In genomic region chr5:1473746-1474145, GRCh38 we compare ENCODE assay signal across 18 cellular contexts. TPM values are rescaled to one million over a fixed set of nuclear protein-coding genes. Genes with fewer than 3 reads are reported as not detected.
A peak's percentile ranks its signal among the peaks of the same experiment; 100 is the strongest.
DNase-seq lines count a peak whose midpoint lies in the region; ATAC-seq, FAIRE-seq and TF ChIP-seq lines count a peak whose summit lies in the region.
"Had no signal": no experiment of that assay in that cellular context is flagged by ENCODE, and none has a peak within 500 bp of the region (broad histone marks: within the 10 kb centered on the region; RNA-seq: fewer than 3 reads in every experiment).

No MANE protein-coding gene starts in this region.

- BruUV-seq in GM12878 (replicated peaks; lab: Mats Ljungman, UMichigan), result TSS peak; percentile 25

- no peak overlapping the region for H3K9ac ChIP-seq in GM12878 (ENCODE audit: control insufficient read depth, insufficient read depth, low read length)

- H3K9me3 ChIP-seq in right atrium auricular region (no peaks in the 10 kb centered on the region), GM12878 (replicated peaks; ENCODE audit: control insufficient read depth, insufficient read depth, low read length) (no peaks in the 10 kb centered on the region), sigmoid colon (no peaks in the 10 kb centered on the region), SJCRH30 (replicated peaks) (no peaks in the 10 kb centered on the region)

- ATAC-seq in Right ventricle myocardium superior (ENCODE audit: poor library complexity) (no peak), GM12878 (no peak)
- ATAC-seq: HCT116 had no signal

- TF ChIP-seq POLR2A in GM12878 (IDR thresholded peaks at IDR 0.05; ENCODE audit: low read depth, low read length), result no peak
- TF ChIP-seq POLR2A in sigmoid colon (IDR thresholded peaks at IDR 0.05), result no peak

- no peak overlapping the region for H3K4me2 ChIP-seq in GM12878 (ENCODE audit: control insufficient read depth, insufficient read depth)

- FAIRE-seq in GM12878 (lab: Jason Lieb, UNC), result no peak
- FAIRE-seq: G401.6 had no signal

- RAD21 ChIA-PET in GM12878 (lab: Charles Lee; ENCODE audit: unreplicated experiment), result no interaction called here

- TF ChIP-seq CTCF in right atrium auricular region (IDR thresholded peaks at IDR 0.05), result no peak
- TF ChIP-seq CTCF in GM12865 (IDR thresholded peaks at IDR 0.05; ENCODE audit: insufficient read depth, low read depth, low read length, missing control alignments), result no peak
- no peak for TF ChIP-seq CTCF in GM12878 (IDR thresholded peaks at IDR 0.05 in 2 of 3, conservative IDR thresholded peaks at IDR 0.05 in 1 of 3; ENCODE audit: control insufficient read depth in 2 of 3, extremely low read depth in 1 of 3, insufficient read depth in 1 of 3, low read depth in 3 of 3, low read length in 3 of 3)
- TF ChIP-seq CTCF in sigmoid colon (IDR thresholded peaks at IDR 0.05), result no peak

- intact Hi-C loops in Right ventricle myocardium superior (cut with DNase I) (loop anchor here (10.0 kb wide), 1 partner anchor 171 kb away; no protein-coding TSS in a partner anchor), GM12878 (cut with micrococcal nuclease; ENCODE audit: unreplicated experiment) (no loop called here), sigmoid colon (cut with DNase I) (no loop called here)

- H3K4me3 ChIP-seq in right atrium auricular region (no peak overlapping the region), GM12865 (ENCODE audit: low read depth, low read length) (no peak overlapping the region), GM12878 (no peak overlapping the region), sigmoid colon (no peak overlapping the region), SJCRH30 (no peak overlapping the region)

- DNase-seq in Right ventricle myocardium superior (peak; percentile 6), right atrium auricular region (ENCODE audit: low spot score) (no peak), GM12865 (ENCODE audit: low read depth) (peak; percentile 2), GM12878 (ENCODE audit: low read depth, low spot score) (no peak), sigmoid colon (peak; percentile 49), SJCRH30 (no peak), DMS53 (lab: John Stamatoyannopoulos, UW) (no peak)
- DNase-seq: ACHN; C1 segment of cervical spinal cord; CD4-positive, alpha-beta memory T cell; DMS79 treated with DMSO at 0.1 percent for 48 hours; EL; IMR-90 had no signal

- WGBS in GM12878 (ENCODE audit: insufficient coverage, insufficient replicate concordance, low lambda C conversion rate, missing lambda C conversion rate), result 94% methylated on average over 12 of the region's 12 CpGs
- WGBS in sigmoid colon, 2 donors, result 96 to 97% methylated on average over 12 of the region's 12 CpGs

- no peaks in the 10 kb centered on the region for H3K79me2 ChIP-seq in GM12878 (ENCODE audit: control insufficient read depth, insufficient read depth, low read length)

- in situ Hi-C loops in GM12878 (cut with MboI), result no loop called here

- SMC1A ChIA-PET in GM12878 (lab: Charles Lee; ENCODE audit: uncharacterized antibody, unreplicated experiment), result interaction anchor here (1.0 kb wide), 1 partner anchor 18 kb away, joined by 3 read pairs; no protein-coding TSS in a partner anchor

- no peak overlapping the region for H2AFZ ChIP-seq in GM12878 (ENCODE audit: control insufficient read depth, low read depth, low read length)

- H3K36me3 ChIP-seq in right atrium auricular region (peaks cover 25% of the 10 kb centered on the region), GM12878 (ENCODE audit: control insufficient read depth in 2 of 2, insufficient read depth in 2 of 2, low read length in 1 of 2) (peaks cover 22 to 59% of the 10 kb centered on the region in 2 experiments), sigmoid colon (peaks cover 3 to 64% (median 14%) of the 10 kb centered on the region in 4 donors), SJCRH30 (no peaks in the 10 kb centered on the region)

- TF ChIP-seq RAD21 in GM12878 (IDR thresholded peaks at IDR 0.05; ENCODE audit: insufficient read depth, low read depth, low read length), result no peak

- POLR2A ChIA-PET in GM12878 (lab: Charles Lee), result interaction anchor here (1.0 kb wide), 1 partner anchor 15 kb away, joined by 3 read pairs; no protein-coding TSS in a partner anchor

- no peaks in the 10 kb centered on the region for H4K20me1 ChIP-seq in GM12878 (ENCODE audit: control insufficient read depth, insufficient read depth)

- TF ChIP-seq EP300 in GM12878 (IDR thresholded peaks at IDR 0.05; ENCODE audit: borderline replicate concordance in 1 of 2, control insufficient read depth in 1 of 2, low read depth in 2 of 2, low read length in 2 of 2), result no peak
- no peak for TF ChIP-seq EP300 in sigmoid colon (IDR thresholded peaks at IDR 0.05)

- H3K4me1 ChIP-seq in right atrium auricular region, result no peaks in the 10 kb centered on the region
- H3K4me1 ChIP-seq in GM12878 (ENCODE audit: control insufficient read depth, insufficient read depth, low read length), result no peaks in the 10 kb centered on the region
- H3K4me1 ChIP-seq in sigmoid colon, result no peaks in the 10 kb centered on the region
- H3K4me1 ChIP-seq in SJCRH30, result no peaks in the 10 kb centered on the region

- CTCF ChIA-PET in GM12878 (lab: Yijun Ruan, JAX), result interaction anchor here (1.4 kb wide), 1 partner anchor 171 kb away, joined by 4 read pairs; no protein-coding TSS in a partner anchor

- H3K27me3 ChIP-seq in right atrium auricular region (no peaks in the 10 kb centered on the region), GM12878 (replicated peaks in 1 of 2; ENCODE audit: control insufficient read depth in 2 of 2, insufficient read depth in 2 of 2, low read length in 1 of 2) (no peaks in the 10 kb centered on the region), sigmoid colon (no peaks in the 10 kb centered on the region), SJCRH30 (no peaks in the 10 kb centered on the region)

- H3K27ac ChIP-seq in right atrium auricular region (no peak overlapping the region), GM12878 (ENCODE audit: control insufficient read depth, insufficient read depth) (no peak overlapping the region), sigmoid colon (no peak overlapping the region), SJCRH30 (no peak overlapping the region)

TF ChIP-seq in GM12878, 131 proteins besides CTCF, POLR2A, EP300 and RAD21 (continues in another document):
- TF ChIP-seq BACH1 (IDR thresholded peaks at IDR 0.05; ENCODE audit: borderline replicate concordance) (no peak), PML (IDR thresholded peaks at IDR 0.05; ENCODE audit: low read length) (no peak), YBX1 (IDR thresholded peaks at IDR 0.05) (no peak), STAT1 (conservative IDR thresholded peaks at IDR 0.05) (no peak)

RNA-seq across cellular contexts. Expression of gene SLC6A3, which starts 28.5 kb away (rescaled TPM):
- total RNA-seq in Right ventricle myocardium superior (not detected), right atrium auricular region (under 1 TPM in 1 of 2 donors, not detected in 1; 0.16 TPM), GM12878 (2014; rRNA removed) (not detected in 2 replicates), GM12878 (2014; rRNA removed; fragmentation: Illumina TruSeq; extraction: Trizol) (not detected in 2 replicates), GM12878 (2021) (not detected in 2 replicates), sigmoid colon (not detected)
- not detected in 2 replicates for total RNA-seq in GM12878 (2013; cell fraction: nucleolus; rRNA removed)
- polyA plus RNA-seq in GM12878 (2011; ENCODE audit: low read depth), result not detected
- polyA plus RNA-seq in GM12878 (2011; rRNA removed) (0.01 TPM in 1 of 2 replicates, not detected in the other), GM12878 (2014; fragmentation: Illumina TruSeq; extraction: Trizol) (not detected in 2 replicates), GM12878 (2014; fragmentation: Nextera tagmentation; extraction: Ambion mirVana) (not detected), GM12878 (2014; rRNA removed) (not detected in 2 replicates), GM12878 (2016; fragmentation: Nextera tagmentation; extraction: Ambion mirVana) (not detected), sigmoid colon (under 1 TPM in 1 of 3 donors, not detected in 2; 0.06 TPM)
- 0.05 TPM in 1 of 2 replicates, not detected in the other for polyA plus RNA-seq in GM12878 (2011; cell fraction: cytosol; rRNA removed)
- not detected in 2 replicates for polyA plus RNA-seq in GM12878 (2011; cell fraction: nucleus; rRNA removed)
- 0.07 and 0.18 TPM in 2 replicates for polyA plus RNA-seq in GM12878 (2012)
- polyA minus RNA-seq in GM12878 (2011; rRNA and poly(A)+ RNA removed), result not detected in 2 replicates
- polyA minus RNA-seq in GM12878 (2011; cell fraction: cytosol; rRNA and poly(A)+ RNA removed), result not detected in 2 replicates
- not detected in 2 replicates for polyA minus RNA-seq in GM12878 (2011; cell fraction: nucleus; rRNA and poly(A)+ RNA removed)
- 0.04 and 0.23 TPM in 2 replicates for total RNA-seq in SJCRH30 (2014; rRNA removed; shearing (Covaris generic))
- total RNA-seq: A172; CD4-positive, alpha-beta memory T cell; H4; HT-29; IMR-90 had no signal
- polyA plus RNA-seq: CD4-positive, alpha-beta memory T cell; IMR-90 had no signal

RNA-seq across cellular contexts. Expression of gene LPCAT1, which starts 50.0 kb away (rescaled TPM):
- total RNA-seq in Right ventricle myocardium superior, result 11.5 TPM
- 10 to 100 TPM; 13.2 to 18.1 TPM for total RNA-seq in right atrium auricular region
- 365 and 373 TPM in 2 replicates for total RNA-seq in GM12878 (2013; cell fraction: nucleolus; rRNA removed)
- total RNA-seq in GM12878 (2014; rRNA removed), result 67.6 and 74.7 TPM in 2 replicates
- 58.9 and 59.4 TPM in 2 replicates for total RNA-seq in GM12878 (2014; rRNA removed; fragmentation: Illumina TruSeq; extraction: Trizol)
- total RNA-seq in GM12878 (2021), result 109 TPM in 2 replicates
- 26.1 TPM for polyA plus RNA-seq in GM12878 (2011; ENCODE audit: low read depth)
- polyA plus RNA-seq in GM12878 (2011; rRNA removed), result 63.6 and 70.6 TPM in 2 replicates
- polyA plus RNA-seq in GM12878 (2011; cell fraction: cytosol; rRNA removed), result 70.3 and 92.5 TPM in 2 replicates
- polyA plus RNA-seq in GM12878 (2011; cell fraction: nucleus; rRNA removed), result 197 and 246 TPM in 2 replicates
- 41.3 and 58.7 TPM in 2 replicates for polyA plus RNA-seq in GM12878 (2012)
- polyA plus RNA-seq in GM12878 (2014; fragmentation: Illumina TruSeq; extraction: Trizol), result 84.5 and 93.5 TPM in 2 replicates
- 1 to 10 TPM; 2.3 to 7.0 TPM for polyA plus RNA-seq in GM12878 (2014; fragmentation: Nextera tagmentation; extraction: Ambion mirVana)
- polyA plus RNA-seq in GM12878 (2014; rRNA removed), result 94.1 and 94.8 TPM in 2 replicates
- polyA plus RNA-seq in GM12878 (2016; fragmentation: Nextera tagmentation; extraction: Ambion mirVana), result 10 to 100 TPM; 60.2 to 82.4 TPM
- 43.1 and 54.4 TPM in 2 replicates for polyA minus RNA-seq in GM12878 (2011; rRNA and poly(A)+ RNA removed)
- 25.0 and 34.6 TPM in 2 replicates for polyA minus RNA-seq in GM12878 (2011; cell fraction: cytosol; rRNA and poly(A)+ RNA removed)
- 71.8 and 93.6 TPM in 2 replicates for polyA minus RNA-seq in GM12878 (2011; cell fraction: nucleus; rRNA and poly(A)+ RNA removed)
- 10 to 100 TPM; 20.6 to 24.3 (median 22.3) TPM for total RNA-seq in sigmoid colon
- 10 to 100 TPM in 1 of 3 donors, 1 to 10 TPM in 2; 4.2 to 35.1 (median 7.8) TPM for polyA plus RNA-seq in sigmoid colon
- total RNA-seq in SJCRH30 (2014; rRNA removed; shearing (Covaris generic)), result 36.9 and 44.6 TPM in 2 replicates

Comparison
In these comparisons a context has a peak if more than half of its experiments do, and no peak if none do; other contexts are left out.
1. DNase-seq: peak in Right ventricle myocardium superior (single experiment), GM12865 (single experiment) and sigmoid colon (single experiment); none in right atrium auricular region (single experiment), GM12878 (single experiment), SJCRH30 (0 of 2) and DMS53 (single experiment).